In the genomic region with DNA sequence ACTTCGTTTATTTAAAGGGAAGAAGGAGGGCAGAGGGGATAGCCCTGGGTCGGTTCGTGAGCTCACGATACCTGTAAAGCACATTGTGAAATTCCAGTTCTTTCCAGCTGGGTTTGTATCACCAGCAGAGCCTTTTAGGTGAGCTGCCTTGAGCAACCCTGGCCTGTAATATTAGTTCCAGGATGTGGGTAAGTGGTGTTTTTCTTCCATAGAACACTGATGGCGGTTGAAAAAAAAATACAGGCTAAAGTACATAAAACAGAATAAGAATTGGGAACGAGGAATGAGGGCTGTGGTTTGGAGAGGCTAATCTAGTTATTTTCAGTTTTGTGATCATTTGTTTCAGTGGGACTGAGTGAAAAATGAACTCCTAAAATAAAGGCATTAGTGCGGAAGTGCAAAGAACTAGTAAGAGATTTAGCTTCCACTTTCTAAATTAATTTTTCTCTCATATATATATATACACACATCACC, we compare ENCODE assay signal across 14 cellular contexts. TPM values are rescaled to one million over a fixed set of nuclear protein-coding genes. Genes with fewer than 3 reads are reported as not detected.
DNase-seq lines count a peak whose midpoint lies in the region; ATAC-seq and TF ChIP-seq lines count a peak whose summit lies in the region.
"Had no signal": no experiment of that assay in that cellular context is flagged by ENCODE, and none has a peak within 500 bp of the region (broad histone marks: within the 10 kb centered on the region; RNA-seq: fewer than 3 reads in every experiment).

No MANE protein-coding gene starts in this region.

- peak overlapping the region; percentile 59 for H3K4me3 ChIP-seq in CD4-positive, CD25-positive, alpha-beta regulatory T cell (ENCODE audit: low read depth, low read length)
- H3K4me3 ChIP-seq in liver (ENCODE audit: low read depth in 1 of 3, low read length in 3 of 3), result no peak overlapping the region
- H3K4me3 ChIP-seq: SK-N-MC had no signal

- H3K27ac ChIP-seq in CD4-positive, CD25-positive, alpha-beta regulatory T cell (ENCODE audit: insufficient read depth, low read length, poor library complexity, severe bottlenecking), result peak overlapping the region; percentile 57
- peak overlapping the region; percentile 74 to 77 for H3K27ac ChIP-seq in liver (ENCODE audit: low read depth in 1 of 2, low read length in 2 of 2)
- H3K27ac ChIP-seq: SK-N-MC had no signal

- no peaks in the 10 kb centered on the region for H3K9me3 ChIP-seq in CD4-positive, CD25-positive, alpha-beta regulatory T cell (ENCODE audit: control insufficient read depth in 2 of 2, low read length in 2 of 2)
- H3K9me3 ChIP-seq in liver (ENCODE audit: control insufficient read depth in 4 of 4, low read length in 3 of 4), result no peaks in the 10 kb centered on the region

- 38% methylated on average over 7 of the region's 7 CpGs for WGBS in liver

- peaks cover 23% of the 10 kb centered on the region for H3K36me3 Mint-ChIP-seq in CD4-positive, CD25-positive, alpha-beta regulatory T cell
- peaks cover 4% of the 10 kb centered on the region for H3K36me3 Mint-ChIP-seq in activated naive CD8-positive, alpha-beta T cell treated with anti-CD3 and anti-CD28 coated beads, Interleukin-2, amount 50 U/mL, for 24 hours (ENCODE audit: low read depth)
- no peaks in the 10 kb centered on the region for H3K36me3 Mint-ChIP-seq in mesothelial cell of epicardium
- peaks cover 5% of the 10 kb centered on the region for H3K36me3 Mint-ChIP-seq in stimulated activated memory B cell treated with anti-CD40 and anti-IgM and Interleukin-4, amounts not matched to agents 10 μg/mL and 1 μg/mL and 100 μg/mL, for 72 hours

- peak overlapping the region; percentile 11 to 71 (median 54) for H3K4me3 Mint-ChIP-seq in CD4-positive, CD25-positive, alpha-beta regulatory T cell
- H3K4me3 Mint-ChIP-seq in activated naive CD8-positive, alpha-beta T cell treated with anti-CD3 and anti-CD28 coated beads, Interleukin-2, amount 50 U/mL, for 24 hours, result no peak overlapping the region
- H3K4me3 Mint-ChIP-seq in mesothelial cell of epicardium, result no peak overlapping the region
- no peak overlapping the region for H3K4me3 Mint-ChIP-seq in stimulated activated memory B cell treated with anti-CD40 and anti-IgM and Interleukin-4, amounts not matched to agents 10 μg/mL and 1 μg/mL and 100 μg/mL, for 72 hours
- H3K4me3 Mint-ChIP-seq: activated B cell treated with CpG ODN at 0.5 μM for 24 hours had no signal

- DNase-seq in CD4-positive, CD25-positive, alpha-beta regulatory T cell, result peak in 1 of 3 donors; percentile 48
- DNase-seq in activated naive CD8-positive, alpha-beta T cell treated with anti-CD3 and anti-CD28 coated beads, Interleukin-2, amount 50 U/mL, for 24 hours, result no peak
- DNase-seq in mesothelial cell of epicardium (ENCODE audit: low spot score in 2 of 2, unreplicated experiment in 2 of 2) (no peak), cerebellar cortex (ENCODE audit: low spot score) (no peak)
- DNase-seq: activated B cell treated with CpG ODN at 0.5 μM for 24 hours; dermis blood vessel endothelial cell; midbrain; stimulated activated CD4-positive, alpha-beta T cell treated with anti-CD3 and anti-CD28 coated beads, Interleukin-4, amount 100 ng/mL, for 1 hour; stimulated activated naive CD4-positive, alpha-beta T cell had no signal

- TF ChIP-seq CTCF in liver (IDR thresholded peaks at IDR 0.05; ENCODE audit: low read depth, low read length, missing input control) (no peak), mesothelial cell of epicardium (IDR thresholded peaks at IDR 0.05; ENCODE audit: unreplicated experiment) (no peak)

- ATAC-seq in CD4-positive, CD25-positive, alpha-beta regulatory T cell (ENCODE audit: low read depth in 2 of 2), result no peak
- peak; percentile 53 for ATAC-seq in GM18868 (IDR thresholded peaks at IDR 0.05; ENCODE audit: unreplicated experiment)
- peak; percentile 14 for ATAC-seq in activated naive CD8-positive, alpha-beta T cell treated with anti-CD3 and anti-CD28 coated beads, Interleukin-2, amount 50 U/mL, for 24 hours
- no peak for ATAC-seq in stimulated activated memory B cell treated with anti-CD40 and anti-IgM and Interleukin-4, amounts not matched to agents 10 μg/mL and 1 μg/mL and 100 μg/mL, for 72 hours
- ATAC-seq: HCT116 had no signal

- no peaks in the 10 kb centered on the region for H3K27me3 ChIP-seq in CD4-positive, CD25-positive, alpha-beta regulatory T cell (ENCODE audit: control insufficient read depth, insufficient read depth, low read length)
- H3K27me3 ChIP-seq in liver (ENCODE audit: control insufficient read depth in 4 of 4, insufficient read depth in 4 of 4, low read length in 3 of 4), result no peaks in the 10 kb centered on the region

- H3K36me3 ChIP-seq in CD4-positive, CD25-positive, alpha-beta regulatory T cell (ENCODE audit: control insufficient read depth, insufficient read depth, low read length), result peaks cover 19% of the 10 kb centered on the region
- H3K36me3 ChIP-seq in liver (ENCODE audit: control insufficient read depth in 4 of 4, insufficient read depth in 3 of 4, low read depth in 1 of 4, low read length in 3 of 4), result no peaks in the 10 kb centered on the region

- peak overlapping the region; percentile 65 to 95 (median 75) for H3K27ac Mint-ChIP-seq in CD4-positive, CD25-positive, alpha-beta regulatory T cell
- peak overlapping the region; percentile 82 for H3K27ac Mint-ChIP-seq in activated naive CD8-positive, alpha-beta T cell treated with anti-CD3 and anti-CD28 coated beads, Interleukin-2, amount 50 U/mL, for 24 hours
- H3K27ac Mint-ChIP-seq in mesothelial cell of epicardium, result no peak overlapping the region
- H3K27ac Mint-ChIP-seq in stimulated activated memory B cell treated with anti-CD40 and anti-IgM and Interleukin-4, amounts not matched to agents 10 μg/mL and 1 μg/mL and 100 μg/mL, for 72 hours, result no peak overlapping the region
- H3K27ac Mint-ChIP-seq: activated B cell treated with CpG ODN at 0.5 μM for 24 hours had no signal

- peaks cover 0 to 2% (median 0%) of the 10 kb centered on the region in 7 donors for H3K9me3 Mint-ChIP-seq in CD4-positive, CD25-positive, alpha-beta regulatory T cell
- no peaks in the 10 kb centered on the region for H3K9me3 Mint-ChIP-seq in activated naive CD8-positive, alpha-beta T cell treated with anti-CD3 and anti-CD28 coated beads, Interleukin-2, amount 50 U/mL, for 24 hours
- no peaks in the 10 kb centered on the region for H3K9me3 Mint-ChIP-seq in mesothelial cell of epicardium
- no peaks in the 10 kb centered on the region for H3K9me3 Mint-ChIP-seq in stimulated activated memory B cell treated with anti-CD40 and anti-IgM and Interleukin-4, amounts not matched to agents 10 μg/mL and 1 μg/mL and 100 μg/mL, for 72 hours
- H3K9me3 Mint-ChIP-seq: activated B cell treated with CpG ODN at 0.5 μM for 24 hours had no signal

- peaks cover 91% of the 10 kb centered on the region for H3K4me1 ChIP-seq in CD4-positive, CD25-positive, alpha-beta regulatory T cell (ENCODE audit: control insufficient read depth, insufficient read depth, low read length, poor library complexity, severe bottlenecking)
- peaks cover 8 to 69% (median 55%) of the 10 kb centered on the region in 4 donors for H3K4me1 ChIP-seq in liver (ENCODE audit: control insufficient read depth in 4 of 4, insufficient read depth in 4 of 4, low read length in 3 of 4)

- H3K9ac ChIP-seq in liver (ENCODE audit: low read depth in 1 of 2, low read length in 2 of 2), result no peak overlapping the region

- peaks cover 56 to 97% (median 82%) of the 10 kb centered on the region in 4 donors for H3K4me1 Mint-ChIP-seq in CD4-positive, CD25-positive, alpha-beta regulatory T cell
- peaks cover 76% of the 10 kb centered on the region for H3K4me1 Mint-ChIP-seq in activated naive CD8-positive, alpha-beta T cell treated with anti-CD3 and anti-CD28 coated beads, Interleukin-2, amount 50 U/mL, for 24 hours
- H3K4me1 Mint-ChIP-seq in mesothelial cell of epicardium, result peaks cover 19% of the 10 kb centered on the region
- peaks cover 6% of the 10 kb centered on the region for H3K4me1 Mint-ChIP-seq in stimulated activated memory B cell treated with anti-CD40 and anti-IgM and Interleukin-4, amounts not matched to agents 10 μg/mL and 1 μg/mL and 100 μg/mL, for 72 hours
- H3K4me1 Mint-ChIP-seq: activated B cell treated with CpG ODN at 0.5 μM for 24 hours had no signal

- no peaks in the 10 kb centered on the region for H3K27me3 Mint-ChIP-seq in CD4-positive, CD25-positive, alpha-beta regulatory T cell
- H3K27me3 Mint-ChIP-seq in activated naive CD8-positive, alpha-beta T cell treated with anti-CD3 and anti-CD28 coated beads, Interleukin-2, amount 50 U/mL, for 24 hours, result no peaks in the 10 kb centered on the region
- H3K27me3 Mint-ChIP-seq in mesothelial cell of epicardium (ENCODE audit: low read depth), result peaks cover 16% of the 10 kb centered on the region
- peaks cover 37% of the 10 kb centered on the region for H3K27me3 Mint-ChIP-seq in stimulated activated memory B cell treated with anti-CD40 and anti-IgM and Interleukin-4, amounts not matched to agents 10 μg/mL and 1 μg/mL and 100 μg/mL, for 72 hours

- TF ChIP-seq RAD21 in liver (IDR thresholded peaks at IDR 0.05), result peak; percentile 28 to 58

TF ChIP-seq in liver, 16 proteins besides CTCF, POLR2A, EP300 and RAD21 (continues in another document):
- TF ChIP-seq NR2F2 (IDR thresholded peaks at IDR 0.05) (peak; percentile 52), EGR1 (IDR thresholded peaks at IDR 0.05; ENCODE audit: low read depth in 2 of 2) (no peak), GABPA (IDR thresholded peaks at IDR 0.05 in 1 of 2, conservative IDR thresholded peaks at IDR 0.05 in 1 of 2) (no peak), HNF4A (conservative IDR thresholded peaks at IDR 0.05) (peak; percentile 64 to 66), TAF1 (conservative IDR thresholded peaks at IDR 0.05) (no peak)
- TF ChIP-seq, protein P1, sequence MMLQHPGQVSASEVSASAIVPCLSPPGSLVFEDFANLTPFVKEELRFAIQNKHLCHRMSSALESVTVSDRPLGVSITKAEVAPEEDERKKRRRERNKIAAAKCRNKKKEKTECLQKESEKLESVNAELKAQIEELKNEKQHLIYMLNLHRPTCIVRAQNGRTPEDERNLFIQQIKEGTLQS (IDR thresholded peaks at IDR 0.05), result no peak

RNA-seq across cellular contexts. Expression of a gene that starts 20.6 kb away (rescaled TPM):
- total RNA-seq in CD4-positive, CD25-positive, alpha-beta regulatory T cell, result 47.8 TPM
- 10 to 100 TPM; 22.7 to 36.9 (median 25.0) TPM for polyA plus RNA-seq in CD4-positive, CD25-positive, alpha-beta regulatory T cell
- total RNA-seq in liver, result 10 to 100 TPM; 26.9 to 33.5 TPM
- 10 to 100 TPM; 11.9 to 17.8 TPM for polyA plus RNA-seq in liver
- total RNA-seq in mesothelial cell of epicardium, result 8.7 to 9.8 TPM (median 8.7 TPM) in 3 replicates

Comparison
In these comparisons a context has a peak if more than half of its experiments do, and no peak if none do; other contexts are left out.
1. ATAC-seq: peak in GM18868 (single experiment) and activated naive CD8-positive, alpha-beta T cell treated with anti-CD3 and anti-CD28 coated beads, Interleukin-2, amount 50 U/mL, for 24 hours (single experiment); none in CD4-positive, CD25-positive, alpha-beta regulatory T cell (0 of 2) and stimulated activated memory B cell treated with anti-CD40 and anti-IgM and Interleukin-4, amounts not matched to agents 10 μg/mL and 1 μg/mL and 100 μg/mL, for 72 hours (single experiment).
2. H3K27ac Mint-ChIP-seq: peak in CD4-positive, CD25-positive, alpha-beta regulatory T cell (3 of 3) and activated naive CD8-positive, alpha-beta T cell treated with anti-CD3 and anti-CD28 coated beads, Interleukin-2, amount 50 U/mL, for 24 hours (single experiment); none in mesothelial cell of epicardium (single experiment) and stimulated activated memory B cell treated with anti-CD40 and anti-IgM and Interleukin-4, amounts not matched to agents 10 μg/mL and 1 μg/mL and 100 μg/mL, for 72 hours (single experiment).
3. H3K4me3 Mint-ChIP-seq: peak in CD4-positive, CD25-positive, alpha-beta regulatory T cell (4 of 4); none in activated naive CD8-positive, alpha-beta T cell treated with anti-CD3 and anti-CD28 coated beads, Interleukin-2, amount 50 U/mL, for 24 hours (single experiment), mesothelial cell of epicardium (single experiment) and stimulated activated memory B cell treated with anti-CD40 and anti-IgM and Interleukin-4, amounts not matched to agents 10 μg/mL and 1 μg/mL and 100 μg/mL, for 72 hours (single experiment).